23 cellular contexts compared by ENCODE assay signal in the genomic region with DNA sequence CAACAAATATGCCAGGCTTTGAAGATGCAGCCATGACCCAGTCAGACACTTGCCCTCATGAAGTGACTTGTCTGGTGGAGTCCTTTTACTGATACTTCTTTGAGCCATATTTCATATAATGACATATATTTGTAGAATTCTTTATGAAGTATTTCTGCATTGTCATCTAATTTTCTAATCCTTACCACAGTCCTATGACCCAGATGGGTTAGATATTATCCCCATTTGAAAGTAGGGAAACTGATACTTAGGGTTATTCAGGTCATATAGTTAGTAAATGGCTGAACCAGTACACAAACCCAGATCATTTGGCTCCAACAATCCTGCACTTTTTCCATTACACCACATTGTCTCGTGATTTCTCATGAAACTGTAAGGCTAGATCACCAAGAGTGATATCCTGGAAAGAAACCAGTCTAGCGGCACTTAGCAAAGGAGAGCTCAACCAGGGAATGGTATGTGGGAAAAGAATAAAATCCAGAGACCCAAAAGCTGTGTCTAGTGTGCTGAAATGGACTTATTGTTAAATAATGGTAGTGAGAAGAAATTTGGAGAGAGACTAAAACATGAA.
"Had no signal": no experiment of that assay in that cellular context is flagged by ENCODE, and none has a peak within 500 bp of the region (broad histone marks: within the 10 kb centered on the region; RNA-seq: fewer than 3 reads in every experiment).

No MANE protein-coding gene starts in this region.

- DNase-seq: activated CD4-positive, alpha-beta T cell treated with anti-CD3 and anti-CD28 coated beads for 1 hour; activated CD4-positive, alpha-beta T cell treated with anti-CD3 and anti-CD28 coated beads, Interleukin-2, amount 50 U/mL, for 4 hours; activated CD8-positive, alpha-beta memory T cell treated with anti-CD3 and anti-CD28 coated beads for 24 hours; activated CD8-positive, alpha-beta memory T cell treated with anti-CD3 and anti-CD28 coated beads, Interleukin-2, amount 50 U/mL, for 4 hours; activated naive CD8-positive, alpha-beta T cell treated with anti-CD3 and anti-CD28 coated beads for 36 hours; activated T-cell treated with anti-CD3 and anti-CD28 coated beads, Interleukin-2, amount 50 U/mL, for 24 hours; amniotic stem cell; colonic mucosa; esophagus squamous epithelium; foreskin fibroblast; heart right ventricle; islet precursor cell; left lung; midbrain; natural killer cell; retina; stimulated activated CD4-positive, alpha-beta T cell treated with anti-CD3 and anti-CD28 coated beads, Interleukin-2, amount 100 ng/mL, for 48 hours; stimulated activated naive CD4-positive, alpha-beta T cell; T-cell; testis had no signal

- H3K4me3 ChIP-seq: colonic mucosa, esophagus squamous epithelium, heart right ventricle, left lung, testis had no signal

- H3K9me3 Mint-ChIP-seq: activated naive CD8-positive, alpha-beta T cell treated with anti-CD3 and anti-CD28 coated beads for 36 hours; activated T-cell treated with anti-CD3 and anti-CD28 coated beads, Interleukin-2, amount 50 U/mL, for 24 hours; activated T-helper 17 cell treated with anti-CD3 and anti-CD28 coated beads, Interleukin-2, amount 50 U/mL, for 72 hours; natural killer cell; T-cell; type B pancreatic cell had no signal

- H3K4me1 ChIP-seq: colonic mucosa, esophagus squamous epithelium, left lung, testis had no signal

- H3K27ac Mint-ChIP-seq: activated naive CD8-positive, alpha-beta T cell treated with anti-CD3 and anti-CD28 coated beads for 36 hours; activated T-cell treated with anti-CD3 and anti-CD28 coated beads, Interleukin-2, amount 50 U/mL, for 24 hours; activated T-helper 17 cell treated with anti-CD3 and anti-CD28 coated beads, Interleukin-2, amount 50 U/mL, for 72 hours; natural killer cell; progenitor cell of endocrine pancreas; T-cell; type B pancreatic cell had no signal

- ATAC-seq: activated T-helper 17 cell treated with anti-CD3 and anti-CD28 coated beads, Interleukin-2, amount 50 U/mL, for 72 hours; heart right ventricle; left lung; natural killer cell; T-cell had no signal

- H3K36me3 Mint-ChIP-seq: natural killer cell, T-cell had no signal

- H3K27me3 Mint-ChIP-seq: activated naive CD8-positive, alpha-beta T cell treated with anti-CD3 and anti-CD28 coated beads for 36 hours; activated T-cell treated with anti-CD3 and anti-CD28 coated beads, Interleukin-2, amount 50 U/mL, for 24 hours; activated T-helper 17 cell treated with anti-CD3 and anti-CD28 coated beads, Interleukin-2, amount 50 U/mL, for 72 hours; progenitor cell of endocrine pancreas; T-cell; type B pancreatic cell had no signal

- H3K27me3 ChIP-seq: colonic mucosa, esophagus squamous epithelium, heart right ventricle, left lung, testis had no signal

- H3K4me3 Mint-ChIP-seq: activated naive CD8-positive, alpha-beta T cell treated with anti-CD3 and anti-CD28 coated beads for 36 hours; activated T-cell treated with anti-CD3 and anti-CD28 coated beads, Interleukin-2, amount 50 U/mL, for 24 hours; activated T-helper 17 cell treated with anti-CD3 and anti-CD28 coated beads, Interleukin-2, amount 50 U/mL, for 72 hours; natural killer cell; T-cell; type B pancreatic cell had no signal

- H3K27ac ChIP-seq: colonic mucosa, esophagus squamous epithelium, heart right ventricle, left lung, testis had no signal

- H3K9me3 ChIP-seq: colonic mucosa, esophagus squamous epithelium, left lung, testis had no signal

- H3K36me3 ChIP-seq: colonic mucosa, esophagus squamous epithelium, heart right ventricle, left lung had no signal

- H3K4me1 Mint-ChIP-seq: activated T-helper 17 cell treated with anti-CD3 and anti-CD28 coated beads, Interleukin-2, amount 50 U/mL, for 72 hours; natural killer cell had no signal
